In the genomic region with DNA sequence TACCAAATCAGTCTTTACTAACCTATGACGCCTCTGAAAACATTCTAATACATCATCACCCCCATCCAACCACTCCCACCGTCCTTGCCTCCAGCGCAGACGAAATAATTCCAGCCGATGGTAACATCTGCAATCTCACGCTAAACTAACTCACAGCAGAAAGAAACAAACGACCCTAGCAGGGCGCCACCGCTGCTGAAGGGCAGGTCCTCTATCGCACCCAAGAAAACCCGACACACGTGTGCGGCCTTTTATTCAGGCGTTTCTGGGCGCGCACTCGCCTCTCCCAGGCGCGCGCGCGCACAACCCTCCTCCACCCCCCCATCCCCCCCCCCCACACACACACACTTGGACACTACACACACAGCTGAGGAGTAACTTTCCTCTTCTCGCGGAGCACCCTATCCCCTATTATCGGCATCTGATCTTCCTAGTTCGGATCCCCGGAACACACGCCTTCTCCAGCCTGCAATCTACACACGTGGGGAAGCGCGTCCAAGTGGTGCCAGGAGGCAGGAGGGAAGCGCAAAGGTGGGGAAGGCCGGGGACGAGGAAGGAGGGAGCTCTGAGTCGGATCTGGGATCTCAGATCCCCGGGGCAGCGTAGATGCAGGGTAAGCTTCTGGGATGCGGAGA, we compare ENCODE assay signal across 1 cellular context.
TF ChIP-seq lines count a peak whose summit lies in the region.

No MANE protein-coding gene starts in this region.

TF ChIP-seq in K562, 482 proteins besides CTCF, POLR2A, EP300 and RAD21 (continued from another document and continues in another):
- TF ChIP-seq, protein P1, sequence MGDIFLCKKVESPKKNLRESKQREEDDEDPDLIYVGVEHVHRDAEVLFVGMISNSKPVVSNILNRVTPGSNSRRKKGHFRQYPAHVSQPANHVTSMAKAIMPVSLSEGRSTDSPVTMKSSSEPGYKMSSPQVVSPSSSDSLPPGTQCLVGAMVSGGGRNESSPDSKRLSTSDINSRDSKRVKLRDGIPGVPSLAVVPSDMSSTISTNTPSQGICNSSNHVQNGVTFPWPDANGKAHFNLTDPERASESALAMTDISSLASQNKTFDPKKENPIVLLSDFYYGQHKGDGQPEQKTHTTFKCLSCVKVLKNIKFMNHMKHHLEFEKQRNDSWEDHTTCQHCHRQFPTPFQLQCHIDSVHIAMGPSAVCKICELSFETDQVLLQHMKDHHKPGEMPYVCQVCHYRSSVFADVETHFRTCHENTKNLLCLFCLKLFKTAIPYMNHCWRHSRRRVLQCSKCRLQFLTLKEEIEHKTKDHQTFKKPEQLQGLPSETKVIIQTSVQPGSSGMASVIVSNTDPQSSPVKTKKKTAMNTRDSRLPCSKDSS (IDR thresholded peaks at IDR 0.05; ENCODE audit: low read depth, partially characterized antibody): no peak
- TF ChIP-seq, protein P2, sequence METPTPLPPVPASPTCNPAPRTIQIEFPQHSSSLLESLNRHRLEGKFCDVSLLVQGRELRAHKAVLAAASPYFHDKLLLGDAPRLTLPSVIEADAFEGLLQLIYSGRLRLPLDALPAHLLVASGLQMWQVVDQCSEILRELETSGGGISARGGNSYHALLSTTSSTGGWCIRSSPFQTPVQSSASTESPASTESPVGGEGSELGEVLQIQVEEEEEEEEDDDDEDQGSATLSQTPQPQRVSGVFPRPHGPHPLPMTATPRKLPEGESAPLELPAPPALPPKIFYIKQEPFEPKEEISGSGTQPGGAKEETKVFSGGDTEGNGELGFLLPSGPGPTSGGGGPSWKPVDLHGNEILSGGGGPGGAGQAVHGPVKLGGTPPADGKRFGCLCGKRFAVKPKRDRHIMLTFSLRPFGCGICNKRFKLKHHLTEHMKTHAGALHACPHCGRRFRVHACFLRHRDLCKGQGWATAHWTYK (CRISPR knock-in tag; IDR thresholded peaks at IDR 0.05): no peak
- no peak for TF ChIP-seq ZNF780A (CRISPR knock-in tag; IDR thresholded peaks at IDR 0.05)
- no peak for TF ChIP-seq NR2F6 (CRISPR knock-in tag; IDR thresholded peaks at IDR 0.05)
- TF ChIP-seq TBP (optimal IDR thresholded peaks at IDR 0.05; ENCODE audit: low read depth, low read length): peak; percentile 65
- no peak for TF ChIP-seq KAT2B (IDR thresholded peaks at IDR 0.05; ENCODE audit: low read depth, low read length)
- TF ChIP-seq ZNF143 (CRISPR knock-in tag; IDR thresholded peaks at IDR 0.05): no peak
- TF ChIP-seq EP400 (IDR thresholded peaks at IDR 0.05): peak; percentile 67
- TF ChIP-seq SMAD4 (CRISPR knock-in tag; conservative IDR thresholded peaks at IDR 0.05): 0 out of 2 replicates have a peak, but pooled peaks have one; percentile 24
- TF ChIP-seq ZNF583 (CRISPR knock-in tag; IDR thresholded peaks at IDR 0.05): no peak
- peak; percentile 24; the same call in 1 of the 2 replicates for TF ChIP-seq KAT7 (CRISPR knock-in tag; IDR thresholded peaks at IDR 0.05; ENCODE audit: borderline replicate concordance)
- TF ChIP-seq RFX5 (IDR thresholded peaks at IDR 0.05; ENCODE audit: low read depth, low read length): no peak
- TF ChIP-seq, protein P3, sequence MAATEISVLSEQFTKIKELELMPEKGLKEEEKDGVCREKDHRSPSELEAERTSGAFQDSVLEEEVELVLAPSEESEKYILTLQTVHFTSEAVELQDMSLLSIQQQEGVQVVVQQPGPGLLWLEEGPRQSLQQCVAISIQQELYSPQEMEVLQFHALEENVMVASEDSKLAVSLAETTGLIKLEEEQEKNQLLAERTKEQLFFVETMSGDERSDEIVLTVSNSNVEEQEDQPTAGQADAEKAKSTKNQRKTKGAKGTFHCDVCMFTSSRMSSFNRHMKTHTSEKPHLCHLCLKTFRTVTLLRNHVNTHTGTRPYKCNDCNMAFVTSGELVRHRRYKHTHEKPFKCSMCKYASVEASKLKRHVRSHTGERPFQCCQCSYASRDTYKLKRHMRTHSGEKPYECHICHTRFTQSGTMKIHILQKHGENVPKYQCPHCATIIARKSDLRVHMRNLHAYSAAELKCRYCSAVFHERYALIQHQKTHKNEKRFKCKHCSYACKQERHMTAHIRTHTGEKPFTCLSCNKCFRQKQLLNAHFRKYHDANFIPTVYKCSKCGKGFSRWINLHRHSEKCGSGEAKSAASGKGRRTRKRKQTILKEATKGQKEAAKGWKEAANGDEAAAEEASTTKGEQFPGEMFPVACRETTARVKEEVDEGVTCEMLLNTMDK (IDR thresholded peaks at IDR 0.05; ENCODE audit: borderline replicate concordance, insufficient read depth, low read depth, low read length, poor library complexity, severe bottlenecking): peak; percentile 65
- TF ChIP-seq, protein P4, sequence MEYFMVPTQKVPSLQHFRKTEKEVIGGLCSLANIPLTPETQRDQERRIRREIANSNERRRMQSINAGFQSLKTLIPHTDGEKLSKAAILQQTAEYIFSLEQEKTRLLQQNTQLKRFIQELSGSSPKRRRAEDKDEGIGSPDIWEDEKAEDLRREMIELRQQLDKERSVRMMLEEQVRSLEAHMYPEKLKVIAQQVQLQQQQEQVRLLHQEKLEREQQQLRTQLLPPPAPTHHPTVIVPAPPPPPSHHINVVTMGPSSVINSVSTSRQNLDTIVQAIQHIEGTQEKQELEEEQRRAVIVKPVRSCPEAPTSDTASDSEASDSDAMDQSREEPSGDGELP (CRISPR knock-in tag; IDR thresholded peaks at IDR 0.05; ENCODE audit: borderline replicate concordance): peak; percentile 61; the same call in 1 of the 2 replicates
- TF ChIP-seq MYC (IDR thresholded peaks at IDR 0.05; ENCODE audit: low read depth, low read length): peak; percentile 82
- no peak for TF ChIP-seq MYC (CRISPR knock-in tag; IDR thresholded peaks at IDR 0.05; ENCODE audit: borderline replicate concordance, low read depth)
- TF ChIP-seq, protein P5, sequence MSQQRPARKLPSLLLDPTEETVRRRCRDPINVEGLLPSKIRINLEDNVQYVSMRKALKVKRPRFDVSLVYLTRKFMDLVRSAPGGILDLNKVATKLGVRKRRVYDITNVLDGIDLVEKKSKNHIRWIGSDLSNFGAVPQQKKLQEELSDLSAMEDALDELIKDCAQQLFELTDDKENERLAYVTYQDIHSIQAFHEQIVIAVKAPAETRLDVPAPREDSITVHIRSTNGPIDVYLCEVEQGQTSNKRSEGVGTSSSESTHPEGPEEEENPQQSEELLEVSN (IDR thresholded peaks at IDR 0.05; ENCODE audit: borderline replicate concordance in 1 of 2, extremely low read depth in 1 of 2, insufficient read depth in 1 of 2, insufficient read length in 1 of 2, low read depth in 1 of 2, low read length in 1 of 2, poor library complexity in 1 of 2, severe bottlenecking in 1 of 2): peak; percentile 42 to 55
- peak in 1 of 2 experiments; percentile 39; a peak in 2 of 4 replicates for TF ChIP-seq HDAC1 (IDR thresholded peaks at IDR 0.05)
- no peak for TF ChIP-seq MCM7 (IDR thresholded peaks at IDR 0.05)
- no peak for TF ChIP-seq CC2D1A (IDR thresholded peaks at IDR 0.05)
- TF ChIP-seq, protein P6, sequence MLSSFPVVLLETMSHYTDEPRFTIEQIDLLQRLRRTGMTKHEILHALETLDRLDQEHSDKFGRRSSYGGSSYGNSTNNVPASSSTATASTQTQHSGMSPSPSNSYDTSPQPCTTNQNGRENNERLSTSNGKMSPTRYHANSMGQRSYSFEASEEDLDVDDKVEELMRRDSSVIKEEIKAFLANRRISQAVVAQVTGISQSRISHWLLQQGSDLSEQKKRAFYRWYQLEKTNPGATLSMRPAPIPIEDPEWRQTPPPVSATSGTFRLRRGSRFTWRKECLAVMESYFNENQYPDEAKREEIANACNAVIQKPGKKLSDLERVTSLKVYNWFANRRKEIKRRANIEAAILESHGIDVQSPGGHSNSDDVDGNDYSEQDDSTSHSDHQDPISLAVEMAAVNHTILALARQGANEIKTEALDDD (IDR thresholded peaks at IDR 0.05): peak; percentile 72
- TF ChIP-seq MIER1 (IDR thresholded peaks at IDR 0.05; ENCODE audit: low read depth): no peak
- TF ChIP-seq PHF20 (IDR thresholded peaks at IDR 0.05; ENCODE audit: partially characterized antibody): no peak
- TF ChIP-seq, protein P7, sequence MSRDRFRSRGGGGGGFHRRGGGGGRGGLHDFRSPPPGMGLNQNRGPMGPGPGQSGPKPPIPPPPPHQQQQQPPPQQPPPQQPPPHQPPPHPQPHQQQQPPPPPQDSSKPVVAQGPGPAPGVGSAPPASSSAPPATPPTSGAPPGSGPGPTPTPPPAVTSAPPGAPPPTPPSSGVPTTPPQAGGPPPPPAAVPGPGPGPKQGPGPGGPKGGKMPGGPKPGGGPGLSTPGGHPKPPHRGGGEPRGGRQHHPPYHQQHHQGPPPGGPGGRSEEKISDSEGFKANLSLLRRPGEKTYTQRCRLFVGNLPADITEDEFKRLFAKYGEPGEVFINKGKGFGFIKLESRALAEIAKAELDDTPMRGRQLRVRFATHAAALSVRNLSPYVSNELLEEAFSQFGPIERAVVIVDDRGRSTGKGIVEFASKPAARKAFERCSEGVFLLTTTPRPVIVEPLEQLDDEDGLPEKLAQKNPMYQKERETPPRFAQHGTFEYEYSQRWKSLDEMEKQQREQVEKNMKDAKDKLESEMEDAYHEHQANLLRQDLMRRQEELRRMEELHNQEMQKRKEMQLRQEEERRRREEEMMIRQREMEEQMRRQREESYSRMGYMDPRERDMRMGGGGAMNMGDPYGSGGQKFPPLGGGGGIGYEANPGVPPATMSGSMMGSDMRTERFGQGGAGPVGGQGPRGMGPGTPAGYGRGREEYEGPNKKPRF (IDR thresholded peaks at IDR 0.05; ENCODE audit: low read depth, low read length): no peak
- no peak for TF ChIP-seq SAFB2 (IDR thresholded peaks at IDR 0.05; ENCODE audit: borderline replicate concordance, low read depth, low read length, severe bottlenecking)
- no peak for TF ChIP-seq KDM2B (CRISPR knock-in tag; IDR thresholded peaks at IDR 0.05)
- TF ChIP-seq ZNF263 (CRISPR knock-in tag; IDR thresholded peaks at IDR 0.05; ENCODE audit: borderline replicate concordance): peak; percentile 55; the same call in 1 of the 2 replicates
- TF ChIP-seq ADNP (tag; IDR thresholded peaks at IDR 0.05): no peak
- TF ChIP-seq, protein P8, sequence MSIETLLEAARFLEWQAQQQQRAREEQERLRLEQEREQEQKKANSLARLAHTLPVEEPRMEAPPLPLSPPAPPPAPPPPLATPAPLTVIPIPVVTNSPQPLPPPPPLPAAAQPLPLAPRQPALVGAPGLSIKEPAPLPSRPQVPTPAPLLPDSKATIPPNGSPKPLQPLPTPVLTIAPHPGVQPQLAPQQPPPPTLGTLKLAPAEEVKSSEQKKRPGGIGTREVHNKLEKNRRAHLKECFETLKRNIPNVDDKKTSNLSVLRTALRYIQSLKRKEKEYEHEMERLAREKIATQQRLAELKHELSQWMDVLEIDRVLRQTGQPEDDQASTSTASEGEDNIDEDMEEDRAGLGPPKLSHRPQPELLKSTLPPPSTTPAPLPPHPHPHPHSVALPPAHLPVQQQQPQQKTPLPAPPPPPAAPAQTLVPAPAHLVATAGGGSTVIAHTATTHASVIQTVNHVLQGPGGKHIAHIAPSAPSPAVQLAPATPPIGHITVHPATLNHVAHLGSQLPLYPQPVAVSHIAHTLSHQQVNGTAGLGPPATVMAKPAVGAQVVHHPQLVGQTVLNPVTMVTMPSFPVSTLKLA (conservative IDR thresholded peaks at IDR 0.05): peak; percentile 62 to 75
- TF ChIP-seq EZH2 (IDR thresholded peaks at IDR 0.05; ENCODE audit: borderline replicate concordance, low read depth, low read length): no peak
- no peak for TF ChIP-seq ZNF699 (CRISPR knock-in tag; IDR thresholded peaks at IDR 0.05; ENCODE audit: insufficient replicate concordance)
- TF ChIP-seq, protein P9, sequence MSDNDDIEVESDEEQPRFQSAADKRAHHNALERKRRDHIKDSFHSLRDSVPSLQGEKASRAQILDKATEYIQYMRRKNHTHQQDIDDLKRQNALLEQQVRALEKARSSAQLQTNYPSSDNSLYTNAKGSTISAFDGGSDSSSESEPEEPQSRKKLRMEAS (CRISPR knock-in tag; IDR thresholded peaks at IDR 0.05): no peak
- TF ChIP-seq KDM5B (IDR thresholded peaks at IDR 0.05; ENCODE audit: insufficient replicate concordance, low read depth, low read length): peak; percentile 41
- TF ChIP-seq PCBP1 (IDR thresholded peaks at IDR 0.05; ENCODE audit: low read depth, low read length, poor library complexity, severe bottlenecking): peak; percentile 48
- 0 out of 2 replicates have a peak, but pooled peaks have one; percentile 52 for TF ChIP-seq HDAC2 (IDR thresholded peaks at IDR 0.05)
- peak; percentile 7 for TF ChIP-seq TAF9B (IDR thresholded peaks at IDR 0.05; ENCODE audit: partially characterized antibody)
- peak; percentile 31 to 39; a peak in 2 of 4 replicates for TF ChIP-seq NRF1 (conservative IDR thresholded peaks at IDR 0.05 in 1 of 2, IDR thresholded peaks at IDR 0.05 in 1 of 2)
- TF ChIP-seq SIN3A (IDR thresholded peaks at IDR 0.05; ENCODE audit: borderline replicate concordance in 2 of 2, control insufficient read depth in 1 of 2, low read depth in 2 of 2, low read length in 2 of 2): peak; percentile 65 to 77; a peak in 2 of 4 replicates
- TF ChIP-seq, protein P10, sequence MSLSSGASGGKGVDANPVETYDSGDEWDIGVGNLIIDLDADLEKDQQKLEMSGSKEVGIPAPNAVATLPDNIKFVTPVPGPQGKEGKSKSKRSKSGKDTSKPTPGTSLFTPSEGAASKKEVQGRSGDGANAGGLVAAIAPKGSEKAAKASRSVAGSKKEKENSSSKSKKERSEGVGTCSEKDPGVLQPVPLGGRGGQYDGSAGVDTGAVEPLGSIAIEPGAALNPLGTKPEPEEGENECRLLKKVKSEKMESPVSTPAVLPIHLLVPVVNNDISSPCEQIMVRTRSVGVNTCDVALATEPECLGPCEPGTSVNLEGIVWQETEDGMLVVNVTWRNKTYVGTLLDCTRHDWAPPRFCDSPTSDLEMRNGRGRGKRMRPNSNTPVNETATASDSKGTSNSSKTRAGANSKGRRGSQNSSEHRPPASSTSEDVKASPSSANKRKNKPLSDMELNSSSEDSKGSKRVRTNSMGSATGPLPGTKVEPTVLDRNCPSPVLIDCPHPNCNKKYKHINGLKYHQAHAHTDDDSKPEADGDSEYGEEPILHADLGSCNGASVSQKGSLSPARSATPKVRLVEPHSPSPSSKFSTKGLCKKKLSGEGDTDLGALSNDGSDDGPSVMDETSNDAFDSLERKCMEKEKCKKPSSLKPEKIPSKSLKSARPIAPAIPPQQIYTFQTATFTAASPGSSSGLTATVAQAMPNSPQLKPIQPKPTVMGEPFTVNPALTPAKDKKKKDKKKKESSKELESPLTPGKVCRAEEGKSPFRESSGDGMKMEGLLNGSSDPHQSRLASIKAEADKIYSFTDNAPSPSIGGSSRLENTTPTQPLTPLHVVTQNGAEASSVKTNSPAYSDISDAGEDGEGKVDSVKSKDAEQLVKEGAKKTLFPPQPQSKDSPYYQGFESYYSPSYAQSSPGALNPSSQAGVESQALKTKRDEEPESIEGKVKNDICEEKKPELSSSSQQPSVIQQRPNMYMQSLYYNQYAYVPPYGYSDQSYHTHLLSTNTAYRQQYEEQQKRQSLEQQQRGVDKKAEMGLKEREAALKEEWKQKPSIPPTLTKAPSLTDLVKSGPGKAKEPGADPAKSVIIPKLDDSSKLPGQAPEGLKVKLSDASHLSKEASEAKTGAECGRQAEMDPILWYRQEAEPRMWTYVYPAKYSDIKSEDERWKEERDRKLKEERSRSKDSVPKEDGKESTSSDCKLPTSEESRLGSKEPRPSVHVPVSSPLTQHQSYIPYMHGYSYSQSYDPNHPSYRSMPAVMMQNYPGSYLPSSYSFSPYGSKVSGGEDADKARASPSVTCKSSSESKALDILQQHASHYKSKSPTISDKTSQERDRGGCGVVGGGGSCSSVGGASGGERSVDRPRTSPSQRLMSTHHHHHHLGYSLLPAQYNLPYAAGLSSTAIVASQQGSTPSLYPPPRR (CRISPR knock-in tag; IDR thresholded peaks at IDR 0.05; ENCODE audit: borderline replicate concordance): 0 out of 2 replicates have a peak, but pooled peaks have one; percentile 15
- TF ChIP-seq SIX5 (IDR thresholded peaks at IDR 0.05; ENCODE audit: borderline replicate concordance in 1 of 2, insufficient read depth in 1 of 2, low read depth in 1 of 2, low read length in 2 of 2): no peak
- TF ChIP-seq ZNF766 (CRISPR knock-in tag; conservative IDR thresholded peaks at IDR 0.05): 0 out of 2 replicates have a peak, but pooled peaks have one; percentile 37
- TF ChIP-seq PHF8 (IDR thresholded peaks at IDR 0.05; ENCODE audit: borderline replicate concordance, low read length): peak; percentile 21; the same call in 1 of the 2 replicates
- TF ChIP-seq MXI1 (IDR thresholded peaks at IDR 0.05; ENCODE audit: low read depth, low read length): peak; percentile 78
